22 cellular contexts compared by ENCODE assay signal in the genomic region with DNA sequence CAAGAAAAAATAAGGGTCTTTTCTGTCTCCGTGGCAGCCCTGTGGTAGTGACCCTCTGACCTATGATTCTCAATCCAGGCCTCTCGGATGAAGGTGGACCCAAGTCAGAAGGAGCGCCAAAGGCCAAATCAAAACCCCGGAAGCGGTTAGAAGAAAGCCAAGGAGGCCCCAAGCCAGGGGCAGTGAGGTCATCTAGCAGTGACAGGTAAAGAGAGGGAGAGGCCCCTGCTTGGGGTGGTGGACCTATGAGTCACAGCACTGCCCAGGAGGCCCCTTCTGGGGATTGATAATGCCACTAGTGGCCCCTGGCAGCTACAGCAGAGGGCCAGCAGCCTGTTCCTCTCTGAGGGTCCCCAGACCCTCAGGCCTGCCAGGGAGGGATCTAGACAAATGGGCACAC. TPM values are rescaled to one million over a fixed set of nuclear protein-coding genes. Genes with fewer than 3 reads are reported as not detected.
DNase-seq lines count a peak whose midpoint lies in the region; ATAC-seq, FAIRE-seq and TF ChIP-seq lines count a peak whose summit lies in the region.
"Had no signal": no experiment of that assay in that cellular context is flagged by ENCODE, and none has a peak within 500 bp of the region (broad histone marks: within the 10 kb centered on the region; RNA-seq: fewer than 3 reads in every experiment).

No MANE protein-coding gene starts in this region.

- H4K20me1 ChIP-seq in OCI-LY7 (ENCODE audit: insufficient read depth, low read length), result no peaks in the 10 kb centered on the region

- CTCF ChIA-PET in OCI-LY7 (lab: Charles Lee; ENCODE audit: unreplicated experiment), result no interaction called here

- no peak overlapping the region for H3K27ac Mint-ChIP-seq in stimulated activated naive CD8-positive, alpha-beta T cell treated with anti-CD3 and anti-CD28 coated beads, Interleukin-15, amount 100 ng/mL, for 72 hours

- TF ChIP-seq POLR2A in uterus (IDR thresholded peaks at IDR 0.05), result no peak

- TF ChIP-seq CTCF in uterus (IDR thresholded peaks at IDR 0.05) (no peak), OCI-LY7 (conservative IDR thresholded peaks at IDR 0.05; ENCODE audit: low read length) (no peak)

- peaks cover 61% of the 10 kb centered on the region for H3K4me1 Mint-ChIP-seq in stimulated activated naive CD8-positive, alpha-beta T cell treated with anti-CD3 and anti-CD28 coated beads, Interleukin-15, amount 100 ng/mL, for 72 hours

- H3K36me3 ChIP-seq in uterus (no peaks in the 10 kb centered on the region), OCI-LY7 (ENCODE audit: insufficient read depth, low read length) (no peaks in the 10 kb centered on the region)
- H3K36me3 ChIP-seq: cardiac muscle cell had no signal

- H3K9me3 Mint-ChIP-seq in stimulated activated naive CD8-positive, alpha-beta T cell treated with anti-CD3 and anti-CD28 coated beads, Interleukin-15, amount 100 ng/mL, for 72 hours, result no peaks in the 10 kb centered on the region
- H3K9me3 Mint-ChIP-seq: CD8-positive, alpha-beta memory T cell; H9 had no signal

- ATAC-seq in stimulated activated naive CD8-positive, alpha-beta T cell treated with anti-CD3 and anti-CD28 coated beads, Interleukin-15, amount 100 ng/mL, for 72 hours, result no peak
- no peak for ATAC-seq in stimulated activated naive CD8-positive, alpha-beta T cell treated with anti-CD3 and anti-CD28 coated beads, Interleukin-15, Interleukin-2, amounts not matched to agents 100 U/mL and 50 U/mL, for 24 hours
- ATAC-seq in left colon (peak; percentile 32), GM19395 (IDR thresholded peaks at IDR 0.05; ENCODE audit: unreplicated experiment) (no peak)
- ATAC-seq: left lobe of liver had no signal

- no peaks in the 10 kb centered on the region for H3K27me3 ChIP-seq in uterus
- H3K27me3 ChIP-seq: cardiac muscle cell had no signal

- H3K79me2 ChIP-seq in OCI-LY7 (ENCODE audit: insufficient read depth, low read depth, low read length), result no peaks in the 10 kb centered on the region

- H3K4me1 ChIP-seq in uterus (no peaks in the 10 kb centered on the region), OCI-LY7 (ENCODE audit: insufficient read depth, low read length, poor library complexity, severe bottlenecking) (peaks cover 6% of the 10 kb centered on the region)

- H3K9me3 ChIP-seq in uterus (no peaks in the 10 kb centered on the region), OCI-LY7 (ENCODE audit: low read length) (no peaks in the 10 kb centered on the region)

- peaks cover 69% of the 10 kb centered on the region for H3K27me3 Mint-ChIP-seq in stimulated activated naive CD8-positive, alpha-beta T cell treated with anti-CD3 and anti-CD28 coated beads, Interleukin-15, amount 100 ng/mL, for 72 hours

- H2AFZ ChIP-seq in OCI-LY7 (ENCODE audit: low read length), result no peak overlapping the region

- H3K4me2 ChIP-seq in OCI-LY7 (ENCODE audit: low read length), result no peak overlapping the region

- no peaks in the 10 kb centered on the region for H3K9me2 ChIP-seq in OCI-LY7 (ENCODE audit: insufficient read depth, low read length)

- POLR2A ChIA-PET in OCI-LY7 (lab: Charles Lee), result no interaction called here

- peak overlapping the region; percentile 42 to 44 for H3K4me3 Mint-ChIP-seq in stimulated activated naive CD8-positive, alpha-beta T cell treated with anti-CD3 and anti-CD28 coated beads, Interleukin-15, amount 100 ng/mL, for 72 hours
- H3K4me3 Mint-ChIP-seq: CD8-positive, alpha-beta memory T cell; H9 had no signal

- H3K27ac ChIP-seq in uterus, result peak overlapping the region in 1 of 2 donors; percentile 19
- H3K27ac ChIP-seq in OCI-LY7 (ENCODE audit: low read depth, low read length, poor library complexity, severe bottlenecking), result no peak overlapping the region
- H3K27ac ChIP-seq: cardiac muscle cell had no signal

- intact Hi-C loops in left colon (cut with DNase I, micrococcal nuclease), result no loop called here
- intact Hi-C loops in uterus (cut with DNase I; ENCODE audit: low total_unique reads), result no loop called here
- intact Hi-C loops in OCI-LY7 (cut with micrococcal nuclease; ENCODE audit: unreplicated experiment), result loop anchor here (10.0 kb wide), 1 partner anchor 116 kb away; no protein-coding TSS in a partner anchor

- H3K4me3 ChIP-seq in uterus (no peak overlapping the region), OCI-LY7 (ENCODE audit: low read depth, low read length, poor library complexity, severe bottlenecking) (no peak overlapping the region)
- H3K4me3 ChIP-seq: cardiac muscle cell had no signal

- peak in 1 of 2 donors; percentile 39 for DNase-seq in stimulated activated naive CD8-positive, alpha-beta T cell treated with anti-CD3 and anti-CD28 coated beads, Interleukin-15, amount 100 ng/mL, for 72 hours
- no peak for DNase-seq in stimulated activated naive CD8-positive, alpha-beta T cell treated with anti-CD3 and anti-CD28 coated beads, Interleukin-15, Interleukin-2, amounts not matched to agents 100 U/mL and 50 U/mL, for 24 hours
- DNase-seq in RCC 7860 (ENCODE audit: low spot score), result peak; percentile 79
- DNase-seq in left colon, result no peak
- peak; percentile 54 for DNase-seq in urothelium cell line (ENCODE audit: low spot score)
- no peak for DNase-seq in uterus
- no peak for DNase-seq in OCI-LY7 (ENCODE audit: low spot score)
- DNase-seq: activated T-cell treated with anti-CD3 and anti-CD28 coated beads, Interleukin-2, amount 50 U/mL, for 48 hours; CD8-positive, alpha-beta memory T cell; erythroblast; H9; KG1; NCI-H1105 treated with DMSO at 0.1 percent for 48 hours; NCI-H2107; nucleus accumbens; stimulated activated naive CD4-positive, alpha-beta T cell had no signal

- FAIRE-seq in RCC 7860 (lab: Jason Lieb, UNC) (no peak), urothelium cell line (lab: Jason Lieb, UNC) (no peak)
- FAIRE-seq: frontal cortex, GM19239, TTC549 had no signal

- BruUV-seq in OCI-LY7 (replicated peaks; lab: Mats Ljungman, UMichigan), result no TSS peak

RNA-seq across cellular contexts. Expression of a gene that starts 6.4 kb away (rescaled TPM):
- total RNA-seq in left colon (10 to 100 TPM; 18.1 to 28.6 TPM), uterus (10 to 100 TPM in 2 of 4 donors, 1 to 10 TPM in 2; 1.8 to 45.1 (median 10.5) TPM), OCI-LY7 (2022) (18.0 and 19.6 TPM in 2 replicates)
- total RNA-seq in OCI-LY7 (2014; rRNA removed; shearing (Covaris generic)), result 5.6 and 11.9 TPM in 2 replicates

RNA-seq across cellular contexts. Expression of a gene that starts 33.6 kb away (rescaled TPM):
- total RNA-seq in left colon, result 1 to 10 TPM; 5.5 to 6.8 TPM
- total RNA-seq in uterus, result 10 to 100 TPM in 3 of 4 donors, 1 to 10 TPM in 1; 3.8 to 14.1 (median 13.4) TPM
- total RNA-seq in OCI-LY7 (2014; rRNA removed; shearing (Covaris generic)), result 14.1 and 14.9 TPM in 2 replicates
- total RNA-seq in OCI-LY7 (2022), result 9.3 and 9.4 TPM in 2 replicates

Comparison
In these comparisons a context has a peak if more than half of its experiments do, and no peak if none do; other contexts are left out.
1. DNase-seq: peak in RCC 7860 (single experiment) and urothelium cell line (single experiment); none in stimulated activated naive CD8-positive, alpha-beta T cell treated with anti-CD3 and anti-CD28 coated beads, Interleukin-15, Interleukin-2, amounts not matched to agents 100 U/mL and 50 U/mL, for 24 hours (single experiment), left colon (0 of 2), uterus (0 of 2) and OCI-LY7 (single experiment).